ENCODE assay signal across 14 cellular contexts in genomic region chr4:41611124-41611838, GRCh38.
DNase-seq lines count a peak whose midpoint lies in the region; ATAC-seq, FAIRE-seq and TF ChIP-seq lines count a peak whose summit lies in the region.
"Had no signal": no experiment of that assay in that cellular context is flagged by ENCODE, and none has a peak within 500 bp of the region (broad histone marks: within the 10 kb centered on the region; RNA-seq: fewer than 3 reads in every experiment).

No MANE protein-coding gene starts in this region.

- H3K27me3 ChIP-seq in SJCRH30, result no peaks in the 10 kb centered on the region
- no peaks in the 10 kb centered on the region for H3K27me3 ChIP-seq in sigmoid colon
- H3K27me3 ChIP-seq: testis had no signal

- intact Hi-C loops in sigmoid colon (cut with DNase I), result loop anchor here (5.0 kb wide), 1 partner anchor 249 kb away; no protein-coding TSS in a partner anchor

- peaks cover 31% of the 10 kb centered on the region for H3K36me3 ChIP-seq in SJCRH30
- no peaks in the 10 kb centered on the region for H3K36me3 ChIP-seq in sigmoid colon
- H3K36me3 ChIP-seq: neural progenitor cell had no signal

- DNase-seq in DMS53 treated with DMSO at 0.1 percent for 48 hours (lab: John Stamatoyannopoulos, UW; ENCODE audit: unreplicated experiment) (peak; percentile 34), SJCRH30 (no peak), sigmoid colon (no peak), AML-193 (lab: John Stamatoyannopoulos, UW) (no peak), NCI-H524 treated with DMSO at 0.1 percent for 48 hours (lab: John Stamatoyannopoulos, UW) (no peak)
- DNase-seq: activated CD4-positive, alpha-beta T cell treated with anti-CD3 and anti-CD28 coated beads, Interleukin-2, amount 50 U/mL, for 1 hour; activated effector memory CD4-positive, alpha-beta T cell treated with anti-CD3 and anti-CD28 coated beads, Interleukin-2, amount 50 U/mL, for 16 hours; SHP77 treated with DMSO at 0.1 percent for 48 hours; testis had no signal

- WGBS in sigmoid colon, 2 donors, result 33 to 80% methylated on average over 1 of the region's 1 CpG

- no peak for ATAC-seq in HG02884 (IDR thresholded peaks at IDR 0.05; ENCODE audit: unreplicated experiment)
- ATAC-seq in GM19035 (IDR thresholded peaks at IDR 0.05; ENCODE audit: unreplicated experiment), result no peak

- H3K4me1 ChIP-seq in SJCRH30, result peaks cover 12% of the 10 kb centered on the region
- H3K4me1 ChIP-seq in sigmoid colon, result peaks cover 0 to 51% (median 30%) of the 10 kb centered on the region in 4 donors

- H3K4me3 ChIP-seq in SJCRH30 (no peak overlapping the region; the same call in 1 of the 2 replicates), sigmoid colon (no peak overlapping the region)
- H3K4me3 ChIP-seq: neural progenitor cell, testis had no signal

- TF ChIP-seq CTCF in sigmoid colon (IDR thresholded peaks at IDR 0.05), result no peak

- TF ChIP-seq POLR2A in sigmoid colon (IDR thresholded peaks at IDR 0.05), result no peak

- peak; percentile 5 for FAIRE-seq in islet of Langerhans (lab: Jason Lieb, UNC)
- FAIRE-seq: keratinocyte had no signal

- TF ChIP-seq EP300 in sigmoid colon (IDR thresholded peaks at IDR 0.05), result no peak

- H3K27ac ChIP-seq in SJCRH30, result peak overlapping the region; percentile 94
- peak overlapping the region; percentile 69 to 86 (median 80) for H3K27ac ChIP-seq in sigmoid colon
- H3K27ac ChIP-seq: neural progenitor cell, testis had no signal

- no peaks in the 10 kb centered on the region for H3K9me3 ChIP-seq in SJCRH30 (replicated peaks)
- no peaks in the 10 kb centered on the region for H3K9me3 ChIP-seq in sigmoid colon
- H3K9me3 ChIP-seq: testis had no signal
